ENCODE assay signal across 12 cellular contexts in genomic region chr14:76584271-76584702, GRCh38.
DNase-seq lines count a peak whose midpoint lies in the region; FAIRE-seq and TF ChIP-seq lines count a peak whose summit lies in the region.
"Had no signal": no experiment of that assay in that cellular context is flagged by ENCODE, and none has a peak within 500 bp of the region (broad histone marks: within the 10 kb centered on the region; RNA-seq: fewer than 3 reads in every experiment).

No MANE protein-coding gene starts in this region.

- H3K27me3 Mint-ChIP-seq in astrocyte (ENCODE audit: low read depth, unreplicated experiment), result peaks cover 8% of the 10 kb centered on the region

- H3K23ac ChIP-seq in neuronal stem cell (ENCODE audit: low read depth, low read length, poor library complexity), result no peak overlapping the region

- H3K79me1 ChIP-seq in neuronal stem cell (ENCODE audit: low read depth, low read length), result no peaks in the 10 kb centered on the region

- H3K4me1 Mint-ChIP-seq in astrocyte (ENCODE audit: low read depth, unreplicated experiment), result no peaks in the 10 kb centered on the region
- H3K4me1 Mint-ChIP-seq: B cell had no signal

- no peak overlapping the region for H2BK15ac ChIP-seq in neuronal stem cell (ENCODE audit: low read length)

- H4K20me1 ChIP-seq in astrocyte (ENCODE audit: insufficient read depth, low read length) (no peaks in the 10 kb centered on the region), Karpas-422 (ENCODE audit: insufficient read depth, low read depth, low read length) (no peaks in the 10 kb centered on the region)

- H3K4me3 ChIP-seq in astrocyte (ENCODE audit: insufficient read depth, low read depth, low read length), result no peak overlapping the region
- H3K4me3 ChIP-seq in neuronal stem cell (ENCODE audit: low read length in 2 of 2), result no peak overlapping the region
- no peak overlapping the region for H3K4me3 ChIP-seq in Karpas-422 (ENCODE audit: low read length)
- H3K4me3 ChIP-seq: thyroid gland had no signal

- no peaks in the 10 kb centered on the region for H3K9me2 ChIP-seq in Karpas-422 (replicated peaks; ENCODE audit: insufficient read depth, low read length)

- no peak overlapping the region for H2BK12ac ChIP-seq in neuronal stem cell (ENCODE audit: low read length)

- H2BK120ac ChIP-seq in neuronal stem cell (ENCODE audit: low read depth, low read length), result no peak overlapping the region

- H3K9ac ChIP-seq in astrocyte (ENCODE audit: low read length), result no peak overlapping the region
- no peak overlapping the region for H3K9ac ChIP-seq in neuronal stem cell (ENCODE audit: low read depth, low read length, poor library complexity)
- no peak overlapping the region for H3K9ac ChIP-seq in Karpas-422 (ENCODE audit: low read length)
- H3K9ac ChIP-seq: parathyroid adenoma had no signal

- H3K9me3 Mint-ChIP-seq in astrocyte (ENCODE audit: unreplicated experiment), result peaks cover 7% of the 10 kb centered on the region

- no peaks in the 10 kb centered on the region for H3K9me3 ChIP-seq in astrocyte (ENCODE audit: insufficient read depth, low read depth, low read length)
- H3K9me3 ChIP-seq in neuronal stem cell (replicated peaks in 1 of 2; ENCODE audit: control insufficient read depth in 2 of 2, insufficient read depth in 1 of 2, low read depth in 1 of 2, low read length in 2 of 2), result no peaks in the 10 kb centered on the region
- H3K9me3 ChIP-seq in Karpas-422 (ENCODE audit: low read length), result no peaks in the 10 kb centered on the region
- H3K9me3 ChIP-seq: thyroid gland had no signal

- FAIRE-seq in astrocyte (lab: Jason Lieb, UNC), result no peak

- TF ChIP-seq CTCF in astrocyte (IDR thresholded peaks at IDR 0.05; ENCODE audit: insufficient read depth, low read depth, low read length), result no peak

- H3K36me3 ChIP-seq in astrocyte (ENCODE audit: insufficient read depth, low read length) (no peaks in the 10 kb centered on the region), neuronal stem cell (replicated peaks in 1 of 2; ENCODE audit: control insufficient read depth in 2 of 2, insufficient read depth in 2 of 2, low read length in 2 of 2) (no peaks in the 10 kb centered on the region), Karpas-422 (ENCODE audit: insufficient read depth, low read length) (no peaks in the 10 kb centered on the region)
- H3K36me3 ChIP-seq: thyroid gland had no signal

- H2AFZ ChIP-seq in astrocyte (ENCODE audit: low read depth, low read length), result peak overlapping the region; percentile 18
- no peak overlapping the region for H2AFZ ChIP-seq in neuronal stem cell (ENCODE audit: low read length)
- H2AFZ ChIP-seq in Karpas-422 (ENCODE audit: low read length), result no peak overlapping the region
- H2AFZ ChIP-seq: parathyroid adenoma had no signal

- DNase-seq in COR-L47 (lab: John Stamatoyannopoulos, UW) (peak; percentile 59), NCI-H1105 treated with DMSO at 0.1 percent for 48 hours (lab: John Stamatoyannopoulos, UW) (peak; percentile 70), astrocyte (ENCODE audit: low read depth) (no peak), neuronal stem cell (ENCODE audit: low spot score) (no peak), T-helper 1 cell (no peak), Karpas-422 (no peak), HuH-7.5 (ENCODE audit: low spot score) (no peak)
- no peak for DNase-seq in effector CD4-positive, alpha-beta T cell
- DNase-seq: DMS79 treated with DMSO at 0.1 percent for 48 hours had no signal

- H2BK5ac ChIP-seq in neuronal stem cell (ENCODE audit: low read length), result no peak overlapping the region

- H3K27ac ChIP-seq in astrocyte (ENCODE audit: low read depth, low read length) (no peak overlapping the region), neuronal stem cell (replicated peaks; ENCODE audit: low read length) (no peak overlapping the region), Karpas-422 (ENCODE audit: low read length) (no peak overlapping the region)
- H3K27ac ChIP-seq: parathyroid adenoma, thyroid gland had no signal

- H4K91ac ChIP-seq in neuronal stem cell (ENCODE audit: low read depth, low read length, poor library complexity), result no peak overlapping the region

- H3K18ac ChIP-seq in neuronal stem cell (ENCODE audit: low read length), result peak overlapping the region; percentile 70

- no peaks in the 10 kb centered on the region for H3K36me3 Mint-ChIP-seq in astrocyte (ENCODE audit: low read depth, unreplicated experiment)

- H3K14ac ChIP-seq in neuronal stem cell (ENCODE audit: low read length), result no peak overlapping the region

- H3K27ac Mint-ChIP-seq in astrocyte (ENCODE audit: unreplicated experiment), result no peak overlapping the region
- H3K27ac Mint-ChIP-seq: B cell had no signal

- H3K4me3 Mint-ChIP-seq in astrocyte (ENCODE audit: unreplicated experiment), result no peak overlapping the region
- H3K4me3 Mint-ChIP-seq: B cell had no signal

- H3K79me2 ChIP-seq in astrocyte (ENCODE audit: insufficient read depth, low read length) (no peaks in the 10 kb centered on the region), Karpas-422 (ENCODE audit: low read length) (no peaks in the 10 kb centered on the region)
- H3K79me2 ChIP-seq: parathyroid adenoma had no signal

- H3K4me2 ChIP-seq in astrocyte (ENCODE audit: low read length), result no peak overlapping the region
- no peak overlapping the region for H3K4me2 ChIP-seq in neuronal stem cell (ENCODE audit: insufficient read depth, low read length, poor library complexity, severe bottlenecking)
- H3K4me2 ChIP-seq in Karpas-422 (ENCODE audit: low read depth, low read length, poor library complexity, severe bottlenecking), result no peak overlapping the region

- H3K4me1 ChIP-seq in astrocyte (ENCODE audit: insufficient read depth, low read length) (no peaks in the 10 kb centered on the region), neuronal stem cell (ENCODE audit: control insufficient read depth in 2 of 2, insufficient read depth in 1 of 2, low read depth in 1 of 2, low read length in 2 of 2) (peaks cover 0 to 2% of the 10 kb centered on the region in 2 donors), Karpas-422 (ENCODE audit: low read length) (no peaks in the 10 kb centered on the region)
- H3K4me1 ChIP-seq: parathyroid adenoma, thyroid gland had no signal

- H3K4ac ChIP-seq in neuronal stem cell (ENCODE audit: low read length), result no peak overlapping the region

- no peak overlapping the region for H2AK5ac ChIP-seq in neuronal stem cell (ENCODE audit: low read depth, low read length)

- no peaks in the 10 kb centered on the region for H3K27me3 ChIP-seq in astrocyte (ENCODE audit: insufficient read depth, low read length)
- peaks cover 0 to 4% (median 0%) of the 10 kb centered on the region in 3 experiments for H3K27me3 ChIP-seq in neuronal stem cell (ENCODE audit: control insufficient read depth in 3 of 3, insufficient read depth in 3 of 3, low read depth in 1 of 3, low read length in 3 of 3)
- H3K27me3 ChIP-seq in Karpas-422 (ENCODE audit: low read length), result no peaks in the 10 kb centered on the region
- H3K27me3 ChIP-seq: thyroid gland had no signal

- WGBS in neuronal stem cell (ENCODE audit: extremely low coverage in 2 of 2, insufficient read length in 2 of 2, insufficient replicate concordance in 1 of 2), 2 donors, result no CpG with 5 or more reads among the region's 9 CpGs

- no peak overlapping the region for H4K8ac ChIP-seq in neuronal stem cell (ENCODE audit: low read depth, low read length)

Comparison
In these comparisons a context has a peak if more than half of its experiments do, and no peak if none do; other contexts are left out.
1. DNase-seq: peak in COR-L47 (single experiment) and NCI-H1105 treated with DMSO at 0.1 percent for 48 hours (single experiment); none in astrocyte (single experiment), neuronal stem cell (single experiment), T-helper 1 cell (0 of 5), effector CD4-positive, alpha-beta T cell (single experiment), Karpas-422 (single experiment) and HuH-7.5 (single experiment).